ENCODE assay signal across 1 cellular context in genomic region chr11:83161610-83162199, GRCh38.
TF ChIP-seq lines count a peak whose summit lies in the region.

No MANE protein-coding gene starts in this region.

TF ChIP-seq in SK-N-SH treated with all-trans-retinoic acid at 6 μM for 48 hours, 23 proteins besides CTCF, POLR2A, EP300 and RAD21 (continued from another document):
- TF ChIP-seq GLIS3 (CRISPR knock-in tag; IDR thresholded peaks at IDR 0.05) (no peak), OSR1 (CRISPR knock-in tag; IDR thresholded peaks at IDR 0.05) (no peak), ARNTL (CRISPR knock-in tag; IDR thresholded peaks at IDR 0.05; ENCODE audit: borderline replicate concordance, low read depth) (no peak)
